ENCODE assay signal across 8 cellular contexts in genomic region chr6:117600008-117600743, GRCh38. TPM values are rescaled to one million over a fixed set of nuclear protein-coding genes. Genes with fewer than 3 reads are reported as not detected.
DNase-seq lines count a peak whose midpoint lies in the region; ATAC-seq and TF ChIP-seq lines count a peak whose summit lies in the region.

No MANE protein-coding gene starts in this region.

- no peaks in the 10 kb centered on the region for H3K27me3 Mint-ChIP-seq in stimulated activated naive CD8-positive, alpha-beta T cell treated with anti-CD3 and anti-CD28 coated beads, Interleukin-15, Interleukin-2, amounts not matched to agents 100 ng/mL and 50 ng/mL, for 24 hours
- H3K27me3 Mint-ChIP-seq in T-helper 1 cell treated with Interleukin-12 subunit alpha and Interleukin-12 subunit beta and Interleukin-4 antibody, amounts not matched to agents 30 μg/mL and 1 μg/mL, for 36 hours (ENCODE audit: low read depth), result no peaks in the 10 kb centered on the region

- peak overlapping the region; percentile 95 for H3K4me3 ChIP-seq in fibroblast of the aortic adventitia (ENCODE audit: low read depth, low read length)

- DNase-seq in stimulated activated naive CD8-positive, alpha-beta T cell treated with anti-CD3 and anti-CD28 coated beads, Interleukin-15, Interleukin-2, amounts not matched to agents 100 U/mL and 50 U/mL, for 24 hours, result no peak
- DNase-seq in fibroblast of the aortic adventitia (ENCODE audit: low read depth), result peak; percentile 25
- DNase-seq in NCI-H524 treated with DMSO at 0.1 percent for 48 hours (lab: John Stamatoyannopoulos, UW), result no peak
- DNase-seq in DMS 273 treated with DMSO at 0.1 percent for 48 hours (lab: John Stamatoyannopoulos, UW), result no peak
- no peak for DNase-seq in posterior vena cava (ENCODE audit: low spot score)

- no peak for TF ChIP-seq CTCF in fibroblast of the aortic adventitia (IDR thresholded peaks at IDR 0.05; ENCODE audit: insufficient read depth, low read length)

- intact Hi-C loops in posterior vena cava (cut with DNase I), result loop anchor here in 1 of 2 donors (10.0 kb wide), 1 partner anchor 255 kb away; no protein-coding TSS in a partner anchor

- no peak overlapping the region for H3K27ac Mint-ChIP-seq in stimulated activated naive CD8-positive, alpha-beta T cell treated with anti-CD3 and anti-CD28 coated beads, Interleukin-15, Interleukin-2, amounts not matched to agents 100 ng/mL and 50 ng/mL, for 24 hours
- no peak overlapping the region for H3K27ac Mint-ChIP-seq in T-helper 1 cell treated with Interleukin-12 subunit alpha and Interleukin-12 subunit beta and Interleukin-4 antibody, amounts not matched to agents 30 μg/mL and 1 μg/mL, for 36 hours

- no peak for ATAC-seq in stimulated activated naive CD8-positive, alpha-beta T cell treated with anti-CD3 and anti-CD28 coated beads, Interleukin-15, Interleukin-2, amounts not matched to agents 100 U/mL and 50 U/mL, for 24 hours
- no peak for ATAC-seq in GM21717 (IDR thresholded peaks at IDR 0.05; ENCODE audit: unreplicated experiment)

- H3K36me3 Mint-ChIP-seq in stimulated activated naive CD8-positive, alpha-beta T cell treated with anti-CD3 and anti-CD28 coated beads, Interleukin-15, Interleukin-2, amounts not matched to agents 100 ng/mL and 50 ng/mL, for 24 hours (ENCODE audit: low read depth), result peaks cover 40% of the 10 kb centered on the region
- peaks cover 37% of the 10 kb centered on the region for H3K36me3 Mint-ChIP-seq in T-helper 1 cell treated with Interleukin-12 subunit alpha and Interleukin-12 subunit beta and Interleukin-4 antibody, amounts not matched to agents 30 μg/mL and 1 μg/mL, for 36 hours (ENCODE audit: low read depth)

- peak overlapping the region; percentile 98 for H3K4me3 Mint-ChIP-seq in stimulated activated naive CD8-positive, alpha-beta T cell treated with anti-CD3 and anti-CD28 coated beads, Interleukin-15, Interleukin-2, amounts not matched to agents 100 ng/mL and 50 ng/mL, for 24 hours
- peak overlapping the region; percentile 98 for H3K4me3 Mint-ChIP-seq in T-helper 1 cell treated with Interleukin-12 subunit alpha and Interleukin-12 subunit beta and Interleukin-4 antibody, amounts not matched to agents 30 μg/mL and 1 μg/mL, for 36 hours

- H3K9me3 Mint-ChIP-seq in stimulated activated naive CD8-positive, alpha-beta T cell treated with anti-CD3 and anti-CD28 coated beads, Interleukin-15, Interleukin-2, amounts not matched to agents 100 ng/mL and 50 ng/mL, for 24 hours, result peaks cover 8% of the 10 kb centered on the region
- H3K9me3 Mint-ChIP-seq in T-helper 1 cell treated with Interleukin-12 subunit alpha and Interleukin-12 subunit beta and Interleukin-4 antibody, amounts not matched to agents 30 μg/mL and 1 μg/mL, for 36 hours, result peaks cover 12% of the 10 kb centered on the region

- H3K4me1 Mint-ChIP-seq in stimulated activated naive CD8-positive, alpha-beta T cell treated with anti-CD3 and anti-CD28 coated beads, Interleukin-15, Interleukin-2, amounts not matched to agents 100 ng/mL and 50 ng/mL, for 24 hours (ENCODE audit: low read depth), result peaks cover 45% of the 10 kb centered on the region
- H3K4me1 Mint-ChIP-seq in T-helper 1 cell treated with Interleukin-12 subunit alpha and Interleukin-12 subunit beta and Interleukin-4 antibody, amounts not matched to agents 30 μg/mL and 1 μg/mL, for 36 hours (ENCODE audit: low read depth), result peaks cover 32% of the 10 kb centered on the region

RNA-seq across cellular contexts. Expression of gene GOPC, which starts 2.1 kb away (rescaled TPM):
- total RNA-seq in fibroblast of the aortic adventitia (ENCODE audit: low replicate concordance) (37.3 and 42.5 TPM in 2 replicates), posterior vena cava (10 to 100 TPM; 19.8 to 20.5 TPM)
